Comparison of ENCODE assay signal across 8 cellular contexts in the genomic region with DNA sequence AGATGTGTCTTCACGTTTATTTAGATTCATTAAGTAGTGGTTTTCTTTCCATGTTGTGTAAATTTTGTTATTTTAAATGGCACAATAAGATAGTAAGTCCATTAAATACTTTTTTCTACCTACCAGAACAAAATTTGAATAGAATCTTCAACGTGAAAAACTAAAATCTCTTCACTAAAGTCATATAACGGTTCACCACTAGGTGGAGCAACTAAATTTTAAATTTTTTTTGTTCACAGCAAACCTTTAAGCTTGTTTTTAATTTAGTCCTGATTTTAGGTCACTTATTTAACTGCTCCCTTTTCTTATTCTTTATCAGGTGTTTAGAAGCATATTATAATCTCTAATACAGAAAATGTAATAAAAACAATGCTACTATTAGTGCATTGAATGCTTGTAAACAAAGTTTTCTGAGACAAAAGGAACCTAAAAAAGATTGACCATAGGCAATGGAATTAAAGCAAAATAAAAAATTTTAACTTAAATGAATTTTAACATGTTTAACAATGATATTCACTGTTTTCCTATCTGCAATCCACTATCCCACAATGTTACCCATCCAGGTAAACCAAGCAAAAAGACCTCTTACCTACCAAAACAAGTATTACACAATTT. TPM values are rescaled to one million over a fixed set of nuclear protein-coding genes. Genes with fewer than 3 reads are reported as not detected.
DNase-seq lines count a peak whose midpoint lies in the region; ATAC-seq, FAIRE-seq and TF ChIP-seq lines count a peak whose summit lies in the region.

No MANE protein-coding gene starts in this region.

- no peak overlapping the region for H3K4me3 Mint-ChIP-seq in stimulated activated naive CD8-positive, alpha-beta T cell treated with anti-CD3 and anti-CD28 coated beads, Interleukin-15, amount 100 ng/mL, for 72 hours
- no peak overlapping the region for H3K4me3 Mint-ChIP-seq in activated CD4-positive, alpha-beta T cell treated with anti-CD3 and anti-CD28 coated beads, Interleukin-2, amount 10 ng/mL, durations not matched to agents 7 days and 5 days

- H4K20me1 ChIP-seq in GM12878 (ENCODE audit: control insufficient read depth, insufficient read depth) = no peaks in the 10 kb centered on the region

- BruUV-seq in GM12878 (replicated peaks; lab: Mats Ljungman, UMichigan) = no TSS peak

- H3K9me3 Mint-ChIP-seq in stimulated activated naive CD8-positive, alpha-beta T cell treated with anti-CD3 and anti-CD28 coated beads, Interleukin-15, amount 100 ng/mL, for 72 hours = no peaks in the 10 kb centered on the region
- no peaks in the 10 kb centered on the region for H3K9me3 Mint-ChIP-seq in activated CD4-positive, alpha-beta T cell treated with anti-CD3 and anti-CD28 coated beads, Interleukin-2, amount 10 ng/mL, durations not matched to agents 7 days and 5 days

- H3K9me3 ChIP-seq in GM12878 (replicated peaks; ENCODE audit: control insufficient read depth, insufficient read depth, low read length) (no peaks in the 10 kb centered on the region), right lobe of liver (no peaks in the 10 kb centered on the region)

- H3K27me3 Mint-ChIP-seq in stimulated activated naive CD8-positive, alpha-beta T cell treated with anti-CD3 and anti-CD28 coated beads, Interleukin-15, amount 100 ng/mL, for 72 hours = no peaks in the 10 kb centered on the region
- no peaks in the 10 kb centered on the region for H3K27me3 Mint-ChIP-seq in activated CD4-positive, alpha-beta T cell treated with anti-CD3 and anti-CD28 coated beads, Interleukin-2, amount 10 ng/mL, durations not matched to agents 7 days and 5 days

- no peaks in the 10 kb centered on the region for H3K79me2 ChIP-seq in GM12878 (ENCODE audit: control insufficient read depth, insufficient read depth, low read length)

- TF ChIP-seq EP300 in GM12878 (IDR thresholded peaks at IDR 0.05; ENCODE audit: borderline replicate concordance in 1 of 2, control insufficient read depth in 1 of 2, low read depth in 2 of 2, low read length in 2 of 2) = no peak

- 3% methylated on average over 3 of the region's 3 CpGs for WGBS in GM12878 (ENCODE audit: insufficient coverage, insufficient replicate concordance, low lambda C conversion rate, missing lambda C conversion rate)
- 2% methylated on average over 3 of the region's 3 CpGs for WGBS in right lobe of liver (ENCODE audit: insufficient coverage, low coverage, low lambda C conversion rate, missing lambda C conversion rate)

- TF ChIP-seq POLR2A in GM12878 (IDR thresholded peaks at IDR 0.05; ENCODE audit: low read depth, low read length) (no peak), right lobe of liver (IDR thresholded peaks at IDR 0.05) (no peak)

- H3K27ac ChIP-seq in GM12878 (ENCODE audit: control insufficient read depth, insufficient read depth) = no peak overlapping the region
- peak overlapping the region in 1 of 3 donors; percentile 10 for H3K27ac ChIP-seq in right lobe of liver

- no peak overlapping the region for H3K9ac ChIP-seq in GM12878 (ENCODE audit: control insufficient read depth, insufficient read depth, low read length)

- FAIRE-seq in GM12878 (lab: Jason Lieb, UNC) = no peak

- H2AFZ ChIP-seq in GM12878 (ENCODE audit: control insufficient read depth, low read depth, low read length) = no peak overlapping the region

- peaks cover 14% of the 10 kb centered on the region for H3K4me1 Mint-ChIP-seq in stimulated activated naive CD8-positive, alpha-beta T cell treated with anti-CD3 and anti-CD28 coated beads, Interleukin-15, amount 100 ng/mL, for 72 hours
- H3K4me1 Mint-ChIP-seq in activated CD4-positive, alpha-beta T cell treated with anti-CD3 and anti-CD28 coated beads, Interleukin-2, amount 10 ng/mL, durations not matched to agents 7 days and 5 days = peaks cover 15% of the 10 kb centered on the region

- TF ChIP-seq RAD21 in GM12878 (IDR thresholded peaks at IDR 0.05; ENCODE audit: insufficient read depth, low read depth, low read length) = peak; percentile 47

- SMC1A ChIA-PET in GM12878 (lab: Charles Lee; ENCODE audit: uncharacterized antibody, unreplicated experiment) = interaction anchor here (0.6 to 9.1 kb wide), 17 partner anchors 9 to 233 kb away, joined by 3 to 132 read pairs (median 3); no protein-coding TSS in a partner anchor

- TF ChIP-seq CTCF in GM12878 (IDR thresholded peaks at IDR 0.05 in 2 of 3, conservative IDR thresholded peaks at IDR 0.05 in 1 of 3; ENCODE audit: control insufficient read depth in 2 of 3, extremely low read depth in 1 of 3, insufficient read depth in 1 of 3, low read depth in 3 of 3, low read length in 3 of 3) (peak; percentile 26 to 52 (median 51); a peak in 4 of 6 replicates), right lobe of liver (IDR thresholded peaks at IDR 0.05) (peak; percentile 49 to 73 (median 68))

- no peaks in the 10 kb centered on the region for H3K36me3 Mint-ChIP-seq in activated CD4-positive, alpha-beta T cell treated with anti-CD3 and anti-CD28 coated beads, Interleukin-2, amount 10 ng/mL, durations not matched to agents 7 days and 5 days (ENCODE audit: low read depth)

- POLR2A ChIA-PET in GM12878 (lab: Charles Lee) = interaction anchor here (0.6 kb wide), 3 partner anchors 29 to 228 kb away, joined by 4 to 8 read pairs (median 5); partner anchors contain the start of gene PKN2
- POLR2A ChIA-PET in activated CD4-positive, alpha-beta T cell treated with anti-CD3 and anti-CD28 coated beads, Interleukin-2, amount 10 ng/mL, durations not matched to agents 7 days and 5 days (lab: Charles Lee) = no interaction called here

- ATAC-seq in GM12878 (no peak), right lobe of liver (peak in 3 of 4 donors; percentile 57 to 73 (median 70)), HG02885 (IDR thresholded peaks at IDR 0.05; ENCODE audit: poor library complexity, unreplicated experiment) (no peak)
- ATAC-seq in stimulated activated naive CD8-positive, alpha-beta T cell treated with anti-CD3 and anti-CD28 coated beads, Interleukin-15, amount 100 ng/mL, for 72 hours = no peak

- intact Hi-C loops in GM12878 (cut with micrococcal nuclease; ENCODE audit: unreplicated experiment) = loop anchor here (1.0 kb wide), 1 partner anchor 222 kb away; no protein-coding TSS in a partner anchor
- intact Hi-C loops in right lobe of liver (cut with DNase I) = no loop called here

- no peaks in the 10 kb centered on the region for H3K27me3 ChIP-seq in GM12878 (replicated peaks in 1 of 2; ENCODE audit: control insufficient read depth in 2 of 2, insufficient read depth in 2 of 2, low read length in 1 of 2)
- H3K27me3 ChIP-seq in right lobe of liver = no peaks in the 10 kb centered on the region

- no peak overlapping the region for H3K27ac Mint-ChIP-seq in stimulated activated naive CD8-positive, alpha-beta T cell treated with anti-CD3 and anti-CD28 coated beads, Interleukin-15, amount 100 ng/mL, for 72 hours
- no peak overlapping the region for H3K27ac Mint-ChIP-seq in activated CD4-positive, alpha-beta T cell treated with anti-CD3 and anti-CD28 coated beads, Interleukin-2, amount 10 ng/mL, durations not matched to agents 7 days and 5 days

- H3K4me1 ChIP-seq in GM12878 (ENCODE audit: control insufficient read depth, insufficient read depth, low read length) = peaks cover 5% of the 10 kb centered on the region
- H3K4me1 ChIP-seq in right lobe of liver = peaks cover 0 to 11% (median 0%) of the 10 kb centered on the region in 4 donors

- H3K36me3 ChIP-seq in GM12878 (ENCODE audit: control insufficient read depth in 2 of 2, insufficient read depth in 2 of 2, low read length in 1 of 2) = no peaks in the 10 kb centered on the region
- H3K36me3 ChIP-seq in right lobe of liver = no peaks in the 10 kb centered on the region

- no peak overlapping the region for H3K4me3 ChIP-seq in GM12878
- no peak overlapping the region for H3K4me3 ChIP-seq in right lobe of liver

- CTCF ChIA-PET in GM12878 (lab: Yijun Ruan, JAX) = interaction anchor here (0.5 to 17.1 kb wide), 26 partner anchors 9 to 233 kb away, joined by 3 to 293 read pairs (median 5); partner anchors contain the start of gene PKN2
- CTCF ChIA-PET in activated CD4-positive, alpha-beta T cell treated with anti-CD3 and anti-CD28 coated beads, Interleukin-2, amount 10 ng/mL, durations not matched to agents 7 days and 5 days (lab: Charles Lee) = interaction anchor here (0.6 to 1.3 kb wide), 3 partner anchors 20 to 343 kb away, joined by 3 to 6 read pairs (median 4); no protein-coding TSS in a partner anchor

- H3K4me2 ChIP-seq in GM12878 (ENCODE audit: control insufficient read depth, insufficient read depth) = no peak overlapping the region

- in situ Hi-C loops in Caki2 (cut with HindIII; ENCODE audit: low pct_unique_long_range_greater_than_20kb, low sequenced_read_pairs) = no loop called here
- in situ Hi-C loops in GM12878 (cut with MboI) = no loop called here

- DNase-seq in Caki2 (ENCODE audit: low read depth) (peak; percentile 4), LHCN-M2 (ENCODE audit: low read depth) (peak; percentile 13), GM12878 (ENCODE audit: low read depth, low spot score) (no peak), right lobe of liver (no peak)
- DNase-seq in stimulated activated naive CD8-positive, alpha-beta T cell treated with anti-CD3 and anti-CD28 coated beads, Interleukin-15, amount 100 ng/mL, for 72 hours = no peak
- no peak for DNase-seq in activated CD4-positive, alpha-beta T cell treated with anti-CD3 and anti-CD28 coated beads, Interleukin-2, amount 10 ng/mL, durations not matched to agents 7 days and 5 days
- DNase-seq in activated naive CD4-positive, alpha-beta T cell (lab: John Stamatoyannopoulos, UW) = no peak

- RAD21 ChIA-PET in GM12878 (lab: Charles Lee; ENCODE audit: unreplicated experiment) = interaction anchor here (0.9 to 10.6 kb wide), 6 partner anchors 9 to 232 kb away, joined by 3 to 80 read pairs (median 9); partner anchors contain the start of gene PKN2

RNA-seq across cellular contexts. Expression of gene PKN2, which starts 28.3 kb away (rescaled TPM):
- total RNA-seq in Caki2 (2014; rRNA removed; shearing (Covaris generic); ENCODE audit: low replicate concordance) = 11.6 and 25.9 TPM in 2 replicates
- 28.8 and 32.5 TPM in 2 replicates for total RNA-seq in LHCN-M2 (2014; rRNA removed)
- 7.6 TPM for polyA plus RNA-seq in LHCN-M2 (2012)
- total RNA-seq in GM12878 (2013; cell fraction: nucleolus; rRNA removed) = 128 and 134 TPM in 2 replicates
- total RNA-seq in GM12878 (2014; rRNA removed) = 9.9 and 10.9 TPM in 2 replicates
- 17.0 and 18.9 TPM in 2 replicates for total RNA-seq in GM12878 (2014; rRNA removed; fragmentation: Illumina TruSeq; extraction: Trizol)
- total RNA-seq in GM12878 (2021) = 13.3 and 14.1 TPM in 2 replicates
- 16.0 TPM for polyA plus RNA-seq in GM12878 (2011; ENCODE audit: low read depth)
- polyA plus RNA-seq in GM12878 (2011; rRNA removed) = 18.3 and 33.2 TPM in 2 replicates
- 4.1 and 4.6 TPM in 2 replicates for polyA plus RNA-seq in GM12878 (2011; cell fraction: cytosol; rRNA removed)
- 39.4 and 45.8 TPM in 2 replicates for polyA plus RNA-seq in GM12878 (2011; cell fraction: nucleus; rRNA removed)
- polyA plus RNA-seq in GM12878 (2012) = 9.5 and 13.4 TPM in 2 replicates
- 17.0 and 24.9 TPM in 2 replicates for polyA plus RNA-seq in GM12878 (2014; fragmentation: Illumina TruSeq; extraction: Trizol)
- polyA plus RNA-seq in GM12878 (2014; fragmentation: Nextera tagmentation; extraction: Ambion mirVana) = 1 to 10 TPM; 2.6 to 3.8 TPM
- polyA plus RNA-seq in GM12878 (2014; rRNA removed) = 11.5 and 13.9 TPM in 2 replicates
- polyA plus RNA-seq in GM12878 (2016; fragmentation: Nextera tagmentation; extraction: Ambion mirVana) = 10 to 100 TPM; 11.7 to 12.4 TPM
- 14.6 and 19.4 TPM in 2 replicates for polyA minus RNA-seq in GM12878 (2011; rRNA and poly(A)+ RNA removed)
- polyA minus RNA-seq in GM12878 (2011; cell fraction: cytosol; rRNA and poly(A)+ RNA removed) = 7.6 and 10.2 TPM in 2 replicates
- 22.7 and 26.3 TPM in 2 replicates for polyA minus RNA-seq in GM12878 (2011; cell fraction: nucleus; rRNA and poly(A)+ RNA removed)
- 10 to 100 TPM; 13.6 to 16.6 (median 15.0) TPM for total RNA-seq in right lobe of liver
- 10 to 100 TPM; 26.6 to 30.7 TPM for total RNA-seq in activated CD4-positive, alpha-beta T cell treated with anti-CD3 and anti-CD28 coated beads, Interleukin-2, amount 10 ng/mL, durations not matched to agents 7 days and 5 days

Comparison
In these comparisons a context has a peak if more than half of its experiments do, and no peak if none do; other contexts are left out.
1. DNase-seq: peak in Caki2 (single experiment) and LHCN-M2 (single experiment); none in GM12878 (single experiment), right lobe of liver (0 of 3), stimulated activated naive CD8-positive, alpha-beta T cell treated with anti-CD3 and anti-CD28 coated beads, Interleukin-15, amount 100 ng/mL, for 72 hours (0 of 2), activated CD4-positive, alpha-beta T cell treated with anti-CD3 and anti-CD28 coated beads, Interleukin-2, amount 10 ng/mL, durations not matched to agents 7 days and 5 days (single experiment) and activated naive CD4-positive, alpha-beta T cell (0 of 4).
2. ATAC-seq: peak in right lobe of liver (3 of 4); none in GM12878 (single experiment), HG02885 (single experiment) and stimulated activated naive CD8-positive, alpha-beta T cell treated with anti-CD3 and anti-CD28 coated beads, Interleukin-15, amount 100 ng/mL, for 72 hours (single experiment).